In genomic region chr1:15876357-15876756, GRCh38 we compare ENCODE assay signal across 16 cellular contexts. TPM values are rescaled to one million over a fixed set of nuclear protein-coding genes. Genes with fewer than 3 reads are reported as not detected.
DNase-seq lines count a peak whose midpoint lies in the region; ATAC-seq and TF ChIP-seq lines count a peak whose summit lies in the region.
"Had no signal": no experiment of that assay in that cellular context is flagged by ENCODE, and none has a peak within 500 bp of the region (broad histone marks: within the 10 kb centered on the region; RNA-seq: fewer than 3 reads in every experiment).

No MANE protein-coding gene starts in this region.

- no peak overlapping the region for H3K4me3 ChIP-seq in fibroblast of pulmonary artery (replicated peaks; ENCODE audit: low read depth, low read length)
- H3K4me3 ChIP-seq in right atrium auricular region, result no peak overlapping the region
- H3K4me3 ChIP-seq: body of pancreas, GM12878 had no signal

- peak overlapping the region; percentile 85 for H3K27ac Mint-ChIP-seq in nephron progenitor cell
- H3K27ac Mint-ChIP-seq: activated T-helper 1 cell treated with anti-CD3 and anti-CD28 coated beads, Interleukin-12 subunit alpha, Interleukin-12 subunit beta, Interleukin-2, Interleukin-4 antibody, amounts not matched to agents 30 ng/mL and 10 ng/mL and 1 ng/mL, durations not matched to agents 14 hours and 24 hours and 36 hours had no signal

- no peaks in the 10 kb centered on the region for H3K9me3 Mint-ChIP-seq in nephron progenitor cell
- H3K9me3 Mint-ChIP-seq: activated T-helper 1 cell treated with anti-CD3 and anti-CD28 coated beads, Interleukin-12 subunit alpha, Interleukin-12 subunit beta, Interleukin-2, Interleukin-4 antibody, amounts not matched to agents 30 ng/mL and 10 ng/mL and 1 ng/mL, durations not matched to agents 14 hours and 24 hours and 36 hours had no signal

- H3K4me3 Mint-ChIP-seq in nephron progenitor cell, result no peak overlapping the region
- H3K4me3 Mint-ChIP-seq: activated T-helper 1 cell treated with anti-CD3 and anti-CD28 coated beads, Interleukin-12 subunit alpha, Interleukin-12 subunit beta, Interleukin-2, Interleukin-4 antibody, amounts not matched to agents 30 ng/mL and 10 ng/mL and 1 ng/mL, durations not matched to agents 14 hours and 24 hours and 36 hours had no signal

- TF ChIP-seq CTCF in fibroblast of pulmonary artery (IDR thresholded peaks at IDR 0.05; ENCODE audit: low read length, missing control alignments) (peak; percentile 20), nephron progenitor cell (IDR thresholded peaks at IDR 0.05) (peak; percentile 21), right atrium auricular region (IDR thresholded peaks at IDR 0.05) (no peak)

- ATAC-seq in HG03139 (IDR thresholded peaks at IDR 0.05; ENCODE audit: unreplicated experiment) (no peak), HG03432 (IDR thresholded peaks at IDR 0.05; ENCODE audit: unreplicated experiment) (no peak), GM21825 (IDR thresholded peaks at IDR 0.05; ENCODE audit: unreplicated experiment) (no peak)
- ATAC-seq: body of pancreas, GM12878, SK-N-SH treated with all-trans-retinoic acid at 6 μM for 48 hours had no signal

- H3K36me3 ChIP-seq in right atrium auricular region, result peaks cover 24% of the 10 kb centered on the region

- H3K27me3 Mint-ChIP-seq in nephron progenitor cell (ENCODE audit: low read depth, poor library complexity), result peaks cover 4% of the 10 kb centered on the region

- peaks cover 5% of the 10 kb centered on the region for H3K4me1 Mint-ChIP-seq in nephron progenitor cell

- peaks cover 0 to 10% of the 10 kb centered on the region in 2 donors for H3K4me1 ChIP-seq in right atrium auricular region

- H3K27ac ChIP-seq in right atrium auricular region, result no peak overlapping the region
- H3K27ac ChIP-seq: body of pancreas, HL-60 had no signal

- DNase-seq in ELF-1 (ENCODE audit: low read depth, low spot score), result peak; percentile 85
- peak; percentile 63 for DNase-seq in NCI-H460 (ENCODE audit: extremely low read depth, low read depth)
- peak; percentile 19 for DNase-seq in fibroblast of pulmonary artery (ENCODE audit: low read depth)
- no peak for DNase-seq in nephron progenitor cell
- DNase-seq in right atrium auricular region (ENCODE audit: low spot score), result no peak
- DNase-seq: MM.1S, NCI-H524 treated with DMSO at 0.1 percent for 48 hours, nucleus accumbens had no signal

- H3K27me3 ChIP-seq in right atrium auricular region, result no peaks in the 10 kb centered on the region
- H3K27me3 ChIP-seq: body of pancreas had no signal

- peaks cover 47% of the 10 kb centered on the region for H3K36me3 Mint-ChIP-seq in nephron progenitor cell (ENCODE audit: low read depth)

- no peaks in the 10 kb centered on the region for H3K9me3 ChIP-seq in right atrium auricular region
- H3K9me3 ChIP-seq: body of pancreas had no signal

RNA-seq across cellular contexts. Expression of gene SPEN, which starts 28.9 kb away (rescaled TPM):
- total RNA-seq in NCI-H460 (2014; rRNA removed; shearing (Covaris generic)), result 11.3 and 14.2 TPM in 2 replicates
- polyA plus RNA-seq in NCI-H460 (2014; cell fraction: nucleus; rRNA removed), result 3.8 and 5.0 TPM in 2 replicates
- 10 to 100 TPM; 25.0 to 32.9 TPM for total RNA-seq in right atrium auricular region

Comparison
In these comparisons a context has a peak if more than half of its experiments do, and no peak if none do; other contexts are left out.
1. DNase-seq: peak in ELF-1 (single experiment), NCI-H460 (single experiment) and fibroblast of pulmonary artery (single experiment); none in nephron progenitor cell (single experiment) and right atrium auricular region (single experiment).
2. CTCF ChIP-seq: peak in fibroblast of pulmonary artery (single experiment) and nephron progenitor cell (single experiment); none in right atrium auricular region (0 of 2).